ENCODE assay signal across 30 cellular contexts in genomic region chr4:118797558-118798142, GRCh38. TPM values are rescaled to one million over a fixed set of nuclear protein-coding genes. Genes with fewer than 3 reads are reported as not detected.
DNase-seq lines count a peak whose midpoint lies in the region; ATAC-seq, FAIRE-seq and TF ChIP-seq lines count a peak whose summit lies in the region.
"Had no signal": no experiment of that assay in that cellular context is flagged by ENCODE, and none has a peak within 500 bp of the region (broad histone marks: within the 10 kb centered on the region; RNA-seq: fewer than 3 reads in every experiment).

No MANE protein-coding gene starts in this region.

- H3K4me3 ChIP-seq in pancreas (no peak overlapping the region), ascending aorta (no peak overlapping the region)
- H3K4me3 ChIP-seq: esophagus muscularis mucosa, GM23338, left lung, right atrium auricular region, SJSA1, spleen had no signal

- WGBS in pancreas, 2 donors: 88 to 92% methylated on average over 3 of the region's 3 CpGs

- ATAC-seq in pancreas (no peak), HG03108 (IDR thresholded peaks at IDR 0.05; ENCODE audit: unreplicated experiment) (no peak)
- ATAC-seq: activated naive CD4-positive, alpha-beta T cell treated with anti-CD3 and anti-CD28 coated beads, Interleukin-2, amount 50 U/mL, for 72 hours; left lung; stimulated activated naive CD8-positive, alpha-beta T cell treated with anti-CD3 and anti-CD28 coated beads, Interleukin-15, amount 100 ng/mL, for 72 hours had no signal

- peaks cover 0 to 42% (median 8%) of the 10 kb centered on the region in 3 donors for H3K36me3 ChIP-seq in pancreas
- peaks cover 50 to 56% of the 10 kb centered on the region in 2 donors for H3K36me3 ChIP-seq in ascending aorta

- DNase-seq in EH (ENCODE audit: low read depth): peak; percentile 57
- peak; percentile 35 for DNase-seq in amniotic epithelial cell (ENCODE audit: low read depth)
- peak; percentile 24 for DNase-seq in fibroblast of gingiva (ENCODE audit: low read depth)
- DNase-seq in pancreas: no peak
- DNase-seq in RWPE1 (ENCODE audit: low spot score): no peak
- DNase-seq in ascending aorta (ENCODE audit: low spot score in 2 of 2): no peak
- DNase-seq: activated T-cell treated with anti-CD3 and anti-CD28 coated beads for 4 hours; anterior cingulate cortex; COR-L47; left lung; mesendoderm; NCI-H1436 treated with DMSO at 0.1 percent for 48 hours; NCI-H2107; NCI-H446; NCI-H82; RPMI8226; spleen; stimulated activated CD4-positive, alpha-beta T cell treated with anti-CD3 and anti-CD28 coated beads, Interleukin-2, amount 100 ng/mL, for 24 hours; stimulated activated naive CD8-positive, alpha-beta T cell treated with anti-CD3 and anti-CD28 coated beads, Interleukin-15, amount 100 ng/mL, for 72 hours; T-helper 9 cell had no signal

- H3K4me1 ChIP-seq in pancreas: peaks cover 7 to 10% (median 8%) of the 10 kb centered on the region in 3 donors
- no peaks in the 10 kb centered on the region for H3K4me1 ChIP-seq in ascending aorta
- H3K4me1 ChIP-seq: parathyroid adenoma, SJSA1 had no signal

- TF ChIP-seq CTCF in pancreas (IDR thresholded peaks at IDR 0.05) (no peak), RWPE1 (conservative IDR thresholded peaks at IDR 0.05; ENCODE audit: low read depth) (no peak), ascending aorta (IDR thresholded peaks at IDR 0.05) (no peak)

- CTCF ChIA-PET in RWPE1 (lab: Yijun Ruan, JAX): no interaction called here

- POLR2A ChIA-PET in RWPE1 (lab: Yijun Ruan, JAX; ENCODE audit: low non-redundant PET): no interaction called here

- FAIRE-seq in pancreas (lab: Jason Lieb, UNC): peak; percentile 56
- FAIRE-seq: G401.6, urothelium cell line had no signal

- no peak overlapping the region for H3K27ac ChIP-seq in pancreas
- no peak overlapping the region for H3K27ac ChIP-seq in RWPE1
- H3K27ac ChIP-seq in ascending aorta: no peak overlapping the region
- H3K27ac ChIP-seq: C4-2B, esophagus muscularis mucosa, left lung, parathyroid adenoma, right atrium auricular region, SJSA1, spleen had no signal

- H3K9me3 ChIP-seq in pancreas (no peaks in the 10 kb centered on the region), ascending aorta (no peaks in the 10 kb centered on the region)
- H3K9me3 ChIP-seq: esophagus muscularis mucosa, left lung, right atrium auricular region, SJSA1, spleen had no signal

- no peaks in the 10 kb centered on the region for H3K27me3 ChIP-seq in pancreas
- no peaks in the 10 kb centered on the region for H3K27me3 ChIP-seq in ascending aorta
- H3K27me3 ChIP-seq: esophagus muscularis mucosa, left lung, right atrium auricular region, SJSA1, spleen had no signal

- intact Hi-C loops in pancreas (cut with DNase I): no loop called here
- intact Hi-C loops in ascending aorta (cut with DNase I): no loop called here

RNA-seq across cellular contexts. Expression of gene SEC24D, which starts 38.3 kb away (rescaled TPM):
- total RNA-seq in pancreas (10 to 100 TPM; 31.0 to 49.6 (median 41.0) TPM), ascending aorta (108 TPM)
- 10 to 100 TPM; 10.9 to 20.1 TPM for polyA plus RNA-seq in pancreas

Comparison
In these comparisons a context has a peak if more than half of its experiments do, and no peak if none do; other contexts are left out.
1. DNase-seq: peak in EH (single experiment), amniotic epithelial cell (single experiment) and fibroblast of gingiva (single experiment); none in pancreas (0 of 6), RWPE1 (single experiment) and ascending aorta (0 of 2).